ENCODE assay signal across 22 cellular contexts in the genomic region with DNA sequence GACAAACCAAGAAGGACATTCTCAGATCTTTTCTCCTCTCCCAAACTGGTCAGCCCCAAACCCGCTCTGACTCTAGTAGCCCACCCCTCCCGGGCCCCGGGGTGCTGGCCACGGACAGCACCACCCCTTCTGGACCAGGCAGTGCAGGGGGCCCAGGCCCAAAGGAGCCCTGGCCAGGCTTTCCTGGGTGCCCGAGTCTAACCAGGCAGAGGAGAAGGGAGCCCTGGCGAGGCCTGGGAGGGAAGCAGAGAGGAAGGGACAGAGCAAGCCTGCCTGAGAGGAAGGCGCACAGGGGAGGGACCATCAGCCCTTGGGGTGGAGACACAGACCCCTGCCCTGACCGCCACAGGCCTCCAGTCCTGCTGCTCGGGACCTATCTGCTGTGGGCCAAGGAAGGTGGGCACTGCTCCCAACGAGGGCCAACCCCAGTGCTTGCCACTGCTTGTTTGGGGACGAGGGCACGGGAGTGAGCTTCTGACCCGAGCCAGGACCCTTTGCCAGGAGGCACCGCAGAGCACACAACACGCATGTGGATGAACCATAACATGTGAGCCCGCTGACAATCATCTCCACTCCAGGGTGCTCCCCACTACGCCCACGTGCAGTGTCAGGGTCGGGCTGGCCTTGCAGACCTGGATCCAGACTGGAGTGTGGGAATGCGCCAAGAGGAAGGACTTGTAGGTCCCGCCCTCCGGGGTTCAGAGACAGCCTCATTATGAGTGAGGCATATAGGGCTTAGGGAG. TPM values are rescaled to one million over a fixed set of nuclear protein-coding genes. Genes with fewer than 3 reads are reported as not detected.
DNase-seq lines count a peak whose midpoint lies in the region; ATAC-seq, FAIRE-seq and TF ChIP-seq lines count a peak whose summit lies in the region.
"Had no signal": no experiment of that assay in that cellular context is flagged by ENCODE, and none has a peak within 500 bp of the region (broad histone marks: within the 10 kb centered on the region; RNA-seq: fewer than 3 reads in every experiment).

No MANE protein-coding gene starts in this region.

- no peaks in the 10 kb centered on the region for H3K36me3 ChIP-seq in H1 (ENCODE audit: control insufficient read depth in 2 of 4, insufficient read depth in 4 of 4, low read length in 3 of 4)
- no peaks in the 10 kb centered on the region for H3K36me3 ChIP-seq in osteoblast (ENCODE audit: insufficient read depth, low read length)
- no peaks in the 10 kb centered on the region for H3K36me3 ChIP-seq in aorta (ENCODE audit: control insufficient read depth in 1 of 2, insufficient read depth in 2 of 2, low read length in 1 of 2)

- no peaks in the 10 kb centered on the region; a peak in 1 of 7 replicates for H3K27me3 ChIP-seq in H1 (replicated peaks in 1 of 4; ENCODE audit: control insufficient read depth in 3 of 4, extremely low read depth in 1 of 4, insufficient read depth in 3 of 4, low read length in 3 of 4)
- H3K27me3 ChIP-seq in osteoblast (ENCODE audit: insufficient read depth, low read length): no peaks in the 10 kb centered on the region
- H3K27me3 ChIP-seq in aorta (ENCODE audit: control insufficient read depth in 1 of 2, insufficient read depth in 2 of 2, low read length in 1 of 2): no peaks in the 10 kb centered on the region
- H3K27me3 ChIP-seq: BLaER1 treated with 17β-estradiol and CSF1 and Interleukin-3, amounts not matched to agents 10 nM and 100 nM had no signal

- H2BK120ac ChIP-seq in H1 (replicated peaks; ENCODE audit: low read depth, low read length): no peak overlapping the region

- no peak overlapping the region for H3K23ac ChIP-seq in H1 (ENCODE audit: insufficient read length)

- ATAC-seq in Right ventricle myocardium superior (ENCODE audit: poor library complexity): no peak
- ATAC-seq in left ventricle myocardium superior: no peak
- no peak for ATAC-seq in aorta (ENCODE audit: low FRiP score)

- TF ChIP-seq CTCF in H1 (IDR thresholded peaks at IDR 0.05; ENCODE audit: control extremely low read depth in 1 of 3, insufficient read depth in 1 of 3, low read depth in 1 of 3, low read length in 3 of 3): no peak
- no peak for TF ChIP-seq CTCF in osteoblast (IDR thresholded peaks at IDR 0.05; ENCODE audit: extremely low read depth, low read depth, low read length)

- no peak overlapping the region for H2AK5ac ChIP-seq in H1 (ENCODE audit: low read depth, low read length)

- POLR2A ChIA-PET in H1 (lab: Charles Lee; ENCODE audit: partially characterized antibody): interaction anchor here (0.6 to 1.0 kb wide), 2 partner anchors 41 to 58 kb away, joined by 3 read pairs; no protein-coding TSS in a partner anchor

- no peak overlapping the region for H2AFZ ChIP-seq in H1 (ENCODE audit: low read length)
- no peak overlapping the region for H2AFZ ChIP-seq in osteoblast (ENCODE audit: low read length)

- no peak overlapping the region for H3K14ac ChIP-seq in H1 (ENCODE audit: insufficient read length)

- WGBS in H1 (ENCODE audit: extremely low coverage in 1 of 2, insufficient coverage in 1 of 2, insufficient read length in 1 of 2, insufficient replicate concordance in 2 of 2, low coverage in 1 of 2, low lambda C conversion rate in 2 of 2, missing lambda C conversion rate in 1 of 2), 2 experiments: 88% methylated on average over 20 of the region's 22 CpGs; no CpG with 5 or more reads in 1 of the 2 experiments
- WGBS in aorta, 2 donors: 77 to 79% methylated on average over 20 to 22 of the region's 22 CpGs

- no peak for TF ChIP-seq RAD21 in H1 (IDR thresholded peaks at IDR 0.05 in 1 of 2, conservative IDR thresholded peaks at IDR 0.05 in 1 of 2; ENCODE audit: low read depth in 2 of 2, low read length in 2 of 2)

- CTCF ChIA-PET in H1 (lab: Charles Lee; ENCODE audit: partially characterized antibody): interaction anchor here (0.6 to 3.7 kb wide), 8 partner anchors 8 to 228 kb away, joined by 3 to 17 read pairs (median 4); no protein-coding TSS in a partner anchor

- H3K56ac ChIP-seq in H1 (replicated peaks; ENCODE audit: insufficient read length, low read depth, low read length): no peak overlapping the region

- H3K4me3 ChIP-seq in H1 (ENCODE audit: extremely low read depth in 1 of 4, insufficient read depth in 2 of 4, low read depth in 3 of 4, low read length in 4 of 4): no peak overlapping the region
- no peak overlapping the region for H3K4me3 ChIP-seq in osteoblast (ENCODE audit: insufficient read depth, low read length)
- H3K4me3 ChIP-seq in aorta (ENCODE audit: low read length in 2 of 2): no peak overlapping the region
- H3K4me3 ChIP-seq: BLaER1 treated with 17β-estradiol and CSF1 and Interleukin-3, amounts not matched to agents 10 nM and 100 nM had no signal

- no peak overlapping the region for H3K4ac ChIP-seq in H1 (replicated peaks; ENCODE audit: insufficient read length, low read depth, low read length)

- peak overlapping the region; percentile 88 for H4K8ac ChIP-seq in H1 (ENCODE audit: extremely low read depth, insufficient read depth, low read length)

- no peak for TF ChIP-seq POLR2A in H1 (IDR thresholded peaks at IDR 0.05; ENCODE audit: control extremely low read depth in 1 of 2, low read depth in 2 of 2, low read length in 2 of 2)

- H3K4me2 ChIP-seq in H1 (ENCODE audit: insufficient read depth in 1 of 2, low read depth in 2 of 2, low read length in 2 of 2) (no peak overlapping the region), osteoblast (ENCODE audit: insufficient read depth, low read length) (no peak overlapping the region)
- H3K4me2 ChIP-seq: SK-N-SH had no signal

- no peaks in the 10 kb centered on the region; a peak in 1 of 7 replicates for H3K4me1 ChIP-seq in H1 (replicated peaks in 1 of 4; ENCODE audit: control insufficient read depth in 3 of 4, insufficient read depth in 4 of 4, low read length in 3 of 4)
- H3K4me1 ChIP-seq in osteoblast (ENCODE audit: insufficient read depth, low read length): no peaks in the 10 kb centered on the region
- H3K4me1 ChIP-seq in aorta (ENCODE audit: control insufficient read depth in 1 of 2, insufficient read depth in 2 of 2, low read length in 2 of 2): no peaks in the 10 kb centered on the region

- no peak overlapping the region for H3K9ac ChIP-seq in H1 (replicated peaks in 1 of 4; ENCODE audit: extremely low read depth in 1 of 4, low read depth in 3 of 4, low read length in 3 of 4)
- H3K9ac ChIP-seq: BLaER1 treated with 17β-estradiol and CSF1 and Interleukin-3, amounts not matched to agents 10 nM and 100 nM; SK-N-SH had no signal

- H4K20me1 ChIP-seq in H1 (replicated peaks in 1 of 2; ENCODE audit: control insufficient read depth in 1 of 2, insufficient read depth in 2 of 2, low read length in 2 of 2) (peaks cover 0 to 2% of the 10 kb centered on the region in 2 experiments), osteoblast (ENCODE audit: insufficient read depth, low read length) (no peaks in the 10 kb centered on the region)

- H2BK15ac ChIP-seq in H1 (ENCODE audit: low read length): no peak overlapping the region

- H4K5ac ChIP-seq in H1 (ENCODE audit: insufficient read length, low read depth, low read length): no peak overlapping the region

- TF ChIP-seq EP300 in H1 (IDR thresholded peaks at IDR 0.05; ENCODE audit: borderline replicate concordance in 1 of 2, low read depth in 2 of 2, low read length in 2 of 2): no peak

- FAIRE-seq in H1 (lab: Jason Lieb, UNC): no peak
- FAIRE-seq: GM12892, GM18507, RCC 7860 had no signal

- H3K23me2 ChIP-seq in H1 (ENCODE audit: low read depth, low read length): peaks cover 15% of the 10 kb centered on the region; the same call in 1 of the 2 replicates

- H2BK12ac ChIP-seq in H1 (ENCODE audit: low read depth, low read length): no peak overlapping the region

- DNase-seq in Right ventricle myocardium superior (peak; percentile 32), left ventricle myocardium superior (no peak), H1 (ENCODE audit: low read depth in 1 of 2, low spot score in 2 of 2) (no peak), osteoblast (ENCODE audit: insufficient read length, low spot score, missing footprints) (peak; percentile 89), aorta (peak; percentile 35 to 69), NCI-H345 treated with DMSO at 0.1 percent for 48 hours (lab: John Stamatoyannopoulos, UW; ENCODE audit: unreplicated experiment) (no peak), posterior vena cava (ENCODE audit: low spot score) (no peak), NCI-H187 (lab: John Stamatoyannopoulos, UW) (no peak)
- DNase-seq: DMS79; KBM-7; MV-4-11; NCI-H1417; NCI-H1930; NCI-H345; NCI-H69; NK-92 treated with Interleukin-12 subunit alpha and Interleukin-12 subunit beta, amount 100 ng/mL, for 24 hours; SHP77 treated with DMSO at 0.1 percent for 48 hours; SK-N-SH had no signal

- H3K18ac ChIP-seq in H1 (ENCODE audit: extremely low read depth, low read length): no peak overlapping the region

- intact Hi-C loops in Right ventricle myocardium superior (cut with DNase I): no loop called here
- intact Hi-C loops in left ventricle myocardium superior (cut with micrococcal nuclease): no loop called here
- intact Hi-C loops in aorta (cut with DNase I): no loop called here
- intact Hi-C loops in posterior vena cava (cut with DNase I): no loop called here

- H4K91ac ChIP-seq in H1 (replicated peaks; ENCODE audit: insufficient read length, low read length): no peak overlapping the region

- H3K9me3 ChIP-seq in H1 (ENCODE audit: insufficient read depth in 2 of 2, low read depth in 1 of 2, low read length in 1 of 2) (no peaks in the 10 kb centered on the region), osteoblast (ENCODE audit: low read depth, low read length) (no peaks in the 10 kb centered on the region), aorta (ENCODE audit: control insufficient read depth, low read length) (no peaks in the 10 kb centered on the region)
- H3K9me3 ChIP-seq: BLaER1 treated with 17β-estradiol and CSF1 and Interleukin-3, amounts not matched to agents 10 nM and 100 nM; SK-N-SH had no signal

- no peaks in the 10 kb centered on the region for H3K79me1 ChIP-seq in H1 (ENCODE audit: low read depth, low read length)

- no peaks in the 10 kb centered on the region for H3K79me2 ChIP-seq in H1 (ENCODE audit: control insufficient read depth in 1 of 2, insufficient read depth in 2 of 2, low read length in 2 of 2)
- no peaks in the 10 kb centered on the region for H3K79me2 ChIP-seq in osteoblast (ENCODE audit: insufficient read depth, low read length)

- H2BK20ac ChIP-seq in H1 (ENCODE audit: low read length): no peak overlapping the region

- H3K27ac ChIP-seq in H1 (ENCODE audit: low read depth, low read length) (no peak overlapping the region), osteoblast (ENCODE audit: low read depth, low read length) (no peak overlapping the region), aorta (ENCODE audit: low read depth in 1 of 2, low read length in 2 of 2) (no peak overlapping the region)
- H3K27ac ChIP-seq: BLaER1 treated with 17β-estradiol and CSF1 and Interleukin-3, amounts not matched to agents 10 nM and 100 nM had no signal

- H2BK5ac ChIP-seq in H1 (ENCODE audit: low read depth, low read length): no peak overlapping the region

RNA-seq across cellular contexts. Expression of a gene that starts 57.6 kb away (rescaled TPM):
- total RNA-seq in Right ventricle myocardium superior (21.2 TPM), left ventricle myocardium superior (18.5 TPM), osteoblast (5.0 and 5.8 TPM in 2 replicates), aorta (10 to 100 TPM; 17.1 to 36.2 TPM), posterior vena cava (10 to 100 TPM; 13.5 to 21.8 TPM)
- 7.0 and 7.1 TPM in 2 replicates for total RNA-seq in H1 (2021; fragmentation: NEBNext Ultra II Directional; extraction: Animal tissue kit (Norgen Biotek cat#: 25700))
- polyA plus RNA-seq in H1 (2011; rRNA removed) (4.5 and 6.2 TPM in 2 replicates), aorta (1 to 10 TPM; 5.5 to 6.6 TPM)
- polyA plus RNA-seq in H1 (2011; cell fraction: cytosol; rRNA removed): 5.9 TPM
- polyA plus RNA-seq in H1 (2011; cell fraction: nucleus; rRNA removed): 19.4 TPM
- polyA plus RNA-seq in H1 (2012, experiment 1 of 2): 7.0 to 8.9 TPM (median 7.3 TPM) in 4 replicates
- 5.2 TPM for polyA plus RNA-seq in H1 (2012, experiment 2 of 2)
- polyA plus RNA-seq in H1 (2013, experiment 1 of 2): 2.9 TPM
- 2.9 TPM for polyA plus RNA-seq in H1 (2013, experiment 2 of 2)
- 3.6 and 4.9 TPM in 2 replicates for polyA minus RNA-seq in H1 (2011; rRNA and poly(A)+ RNA removed)
- 5.2 TPM for polyA minus RNA-seq in H1 (2011; cell fraction: cytosol; rRNA and poly(A)+ RNA removed)
- 6.5 TPM for polyA minus RNA-seq in H1 (2011; cell fraction: nucleus; rRNA and poly(A)+ RNA removed)

Comparison
In these comparisons a context has a peak if more than half of its experiments do, and no peak if none do; other contexts are left out.
1. DNase-seq: peak in Right ventricle myocardium superior (single experiment), osteoblast (single experiment) and aorta (2 of 2); none in left ventricle myocardium superior (single experiment), H1 (0 of 2), NCI-H345 treated with DMSO at 0.1 percent for 48 hours (single experiment), posterior vena cava (single experiment) and NCI-H187 (0 of 2).